15 cellular contexts compared by ENCODE assay signal in the genomic region with DNA sequence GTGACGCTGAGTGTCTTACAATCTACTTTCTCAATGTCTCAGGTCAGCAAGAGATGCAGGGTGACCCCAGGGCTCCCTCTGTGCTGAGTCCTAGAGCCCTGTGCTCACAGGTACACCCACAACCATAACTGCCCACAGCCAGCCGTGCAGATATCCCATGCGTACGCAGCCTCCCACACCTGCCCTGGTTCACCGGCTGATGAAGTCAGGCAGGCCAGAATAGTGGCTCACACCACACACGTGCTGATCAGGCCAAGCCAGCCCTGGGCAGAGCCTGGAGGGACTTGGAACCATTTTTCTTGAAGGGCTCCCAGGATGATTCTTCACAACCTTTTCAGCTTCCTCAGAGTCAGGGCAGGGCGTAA.
"Had no signal": no experiment of that assay in that cellular context is flagged by ENCODE, and none has a peak within 500 bp of the region (broad histone marks: within the 10 kb centered on the region; RNA-seq: fewer than 3 reads in every experiment).

No MANE protein-coding gene starts in this region.

- H3K27me3 Mint-ChIP-seq: activated CD8-positive, alpha-beta T cell treated with anti-CD3 and anti-CD28 coated beads for 36 hours; naive thymus-derived CD8-positive, alpha-beta T cell had no signal

- H3K36me3 ChIP-seq: colonic mucosa had no signal

- DNase-seq: activated CD4-positive, CD25-positive, alpha-beta regulatory T cell treated with anti-CD3 and anti-CD28 coated beads, Interleukin-2, amount 50 U/mL, for 72 hours; activated CD8-positive, alpha-beta memory T cell treated with anti-CD3 and anti-CD28 coated beads, Interleukin-2, amount 50 U/mL, for 4 hours; activated CD8-positive, alpha-beta T cell treated with anti-CD3 and anti-CD28 coated beads for 36 hours; activated naive CD4-positive, alpha-beta T cell; colonic mucosa; effector CD8-positive, alpha-beta T cell; hippocampal formation; naive thymus-derived CD8-positive, alpha-beta T cell had no signal

- H3K4me3 Mint-ChIP-seq: activated CD8-positive, alpha-beta T cell treated with anti-CD3 and anti-CD28 coated beads for 36 hours; activated T-helper 1 cell treated with anti-CD3 and anti-CD28 coated beads, Interleukin-12 subunit alpha, Interleukin-12 subunit beta, Interleukin-2, Interleukin-4 antibody, amounts not matched to agents 30 ng/mL and 10 ng/mL and 1 ng/mL, durations not matched to agents 14 hours and 24 hours and 36 hours; naive thymus-derived CD8-positive, alpha-beta T cell; T-helper 2 cell treated with Interferon-gamma antibody and Interleukin-4, amounts not matched to agents 5 μg/mL and 100 μg/mL, for 36 hours had no signal

- H3K4me3 ChIP-seq: ascending aorta, colonic mucosa, skin epidermis, tibial nerve, vagina had no signal

- H3K9me3 ChIP-seq: ascending aorta, colonic mucosa, tibial nerve, vagina had no signal

- H3K27me3 ChIP-seq: ascending aorta, colonic mucosa, tibial nerve, vagina had no signal

- FAIRE-seq: frontal cortex had no signal

- H3K27ac Mint-ChIP-seq: activated CD8-positive, alpha-beta T cell treated with anti-CD3 and anti-CD28 coated beads for 36 hours; activated T-helper 1 cell treated with anti-CD3 and anti-CD28 coated beads, Interleukin-12 subunit alpha, Interleukin-12 subunit beta, Interleukin-2, Interleukin-4 antibody, amounts not matched to agents 30 ng/mL and 10 ng/mL and 1 ng/mL, durations not matched to agents 14 hours and 24 hours and 36 hours; T-helper 2 cell treated with Interferon-gamma antibody and Interleukin-4, amounts not matched to agents 5 μg/mL and 100 μg/mL, for 36 hours had no signal

- H3K4me1 ChIP-seq: ascending aorta, colonic mucosa, vagina had no signal

- H3K9me3 Mint-ChIP-seq: activated CD8-positive, alpha-beta T cell treated with anti-CD3 and anti-CD28 coated beads for 36 hours; activated T-helper 1 cell treated with anti-CD3 and anti-CD28 coated beads, Interleukin-12 subunit alpha, Interleukin-12 subunit beta, Interleukin-2, Interleukin-4 antibody, amounts not matched to agents 30 ng/mL and 10 ng/mL and 1 ng/mL, durations not matched to agents 14 hours and 24 hours and 36 hours; naive thymus-derived CD8-positive, alpha-beta T cell; T-helper 2 cell treated with Interferon-gamma antibody and Interleukin-4, amounts not matched to agents 5 μg/mL and 100 μg/mL, for 36 hours had no signal

- H3K27ac ChIP-seq: ascending aorta, colonic mucosa, skin epidermis, vagina had no signal
